ENCODE assay signal across 18 cellular contexts in the genomic region with DNA sequence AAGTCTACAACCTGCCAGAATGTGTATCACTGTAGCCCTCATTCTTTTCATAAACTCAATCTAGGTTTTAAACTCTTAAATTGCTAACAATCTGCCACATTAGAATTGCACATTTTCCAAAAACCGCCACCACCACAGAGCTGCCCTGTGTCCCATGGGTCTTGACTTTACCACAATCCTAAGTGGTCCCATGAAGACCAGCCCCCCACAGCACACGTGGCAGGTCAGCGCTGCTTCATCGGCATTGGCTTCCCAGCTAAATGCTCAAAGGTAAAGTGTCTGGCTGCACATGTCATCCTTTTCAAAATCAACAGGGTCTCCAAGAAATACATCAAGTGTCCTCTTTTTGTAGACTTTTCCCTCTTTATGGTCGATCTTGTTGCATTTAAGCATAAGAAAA. TPM values are rescaled to one million over a fixed set of nuclear protein-coding genes. Genes with fewer than 3 reads are reported as not detected.
DNase-seq lines count a peak whose midpoint lies in the region; ATAC-seq, FAIRE-seq and TF ChIP-seq lines count a peak whose summit lies in the region.
"Had no signal": no experiment of that assay in that cellular context is flagged by ENCODE, and none has a peak within 500 bp of the region (broad histone marks: within the 10 kb centered on the region; RNA-seq: fewer than 3 reads in every experiment).

No MANE protein-coding gene starts in this region.

- no peaks in the 10 kb centered on the region for H3K27me3 Mint-ChIP-seq in nephron (ENCODE audit: low read depth)

- H3K27me3 ChIP-seq in ACC112 (ENCODE audit: insufficient read depth, low read length) = no peaks in the 10 kb centered on the region
- no peaks in the 10 kb centered on the region for H3K27me3 ChIP-seq in DND-41 (ENCODE audit: insufficient read depth, low read length, poor library complexity)
- H3K27me3 ChIP-seq in GM12878 (replicated peaks in 1 of 2; ENCODE audit: control insufficient read depth in 2 of 2, insufficient read depth in 2 of 2, low read length in 1 of 2) = peaks cover 0 to 3% of the 10 kb centered on the region in 2 experiments; a peak in 2 of 4 replicates
- H3K27me3 ChIP-seq: Peyer's patch had no signal

- WGBS in GM12878 (ENCODE audit: insufficient coverage, insufficient replicate concordance, low lambda C conversion rate, missing lambda C conversion rate) = 76% methylated on average over 5 of the region's 5 CpGs

- SMC1A ChIA-PET in GM12878 (lab: Charles Lee; ENCODE audit: uncharacterized antibody, unreplicated experiment) = interaction anchor here (1.3 to 6.5 kb wide), 2 partner anchors 84 to 112 kb away, joined by 3 to 29 read pairs; no protein-coding TSS in a partner anchor

- no peak for TF ChIP-seq EP300 in GM12878 (IDR thresholded peaks at IDR 0.05; ENCODE audit: borderline replicate concordance in 1 of 2, control insufficient read depth in 1 of 2, low read depth in 2 of 2, low read length in 2 of 2)

- H3K9me3 ChIP-seq in DND-41 (ENCODE audit: insufficient read depth, low read length, severe bottlenecking) (no peaks in the 10 kb centered on the region), GM12878 (replicated peaks; ENCODE audit: control insufficient read depth, insufficient read depth, low read length) (no peaks in the 10 kb centered on the region)
- H3K9me3 ChIP-seq: Peyer's patch had no signal

- RAD21 ChIA-PET in GM12878 (lab: Charles Lee; ENCODE audit: unreplicated experiment) = no interaction called here

- H3K9me3 Mint-ChIP-seq in nephron = no peaks in the 10 kb centered on the region

- H3K9ac ChIP-seq in DND-41 (ENCODE audit: low read depth, low read length) (no peak overlapping the region), GM12878 (ENCODE audit: control insufficient read depth, insufficient read depth, low read length) (no peak overlapping the region)

- no peak overlapping the region for H3K27ac ChIP-seq in ACC112 (ENCODE audit: low read depth, low read length)
- no peak overlapping the region for H3K27ac ChIP-seq in DND-41 (ENCODE audit: low read length)
- no peak overlapping the region for H3K27ac ChIP-seq in GM12878 (ENCODE audit: control insufficient read depth, insufficient read depth)
- H3K27ac ChIP-seq: Peyer's patch had no signal

- ATAC-seq in DND-41 (ENCODE audit: insufficient read depth, low read depth) (no peak), GM12878 (no peak), GM19452 (IDR thresholded peaks at IDR 0.05; ENCODE audit: unreplicated experiment) (no peak)
- ATAC-seq in activated CD4-positive, CD25-positive, alpha-beta regulatory T cell treated with anti-CD3 and anti-CD28 coated beads, Interleukin-2, amount 50 U/mL, for 24 hours = no peak

- peaks cover 7% of the 10 kb centered on the region; the same call in 1 of the 2 replicates for H4K20me1 ChIP-seq in DND-41 (ENCODE audit: insufficient read depth, low read length)
- no peaks in the 10 kb centered on the region for H4K20me1 ChIP-seq in GM12878 (ENCODE audit: control insufficient read depth, insufficient read depth)

- H3K36me3 ChIP-seq in ACC112 (ENCODE audit: insufficient read depth, low read length) (peaks cover 8% of the 10 kb centered on the region; the same call in 1 of the 2 replicates), DND-41 (ENCODE audit: insufficient read depth, low read length) (no peaks in the 10 kb centered on the region), GM12878 (ENCODE audit: control insufficient read depth in 2 of 2, insufficient read depth in 2 of 2, low read length in 1 of 2) (no peaks in the 10 kb centered on the region)
- H3K36me3 ChIP-seq: Peyer's patch had no signal

- H3K27ac Mint-ChIP-seq in nephron = no peak overlapping the region

- in situ Hi-C loops in GM12878 (cut with MboI) = no loop called here

- CTCF ChIA-PET in GM12878 (lab: Yijun Ruan, JAX) = interaction anchor here (1.6 kb wide), 1 partner anchor 112 kb away, joined by 6 read pairs; no protein-coding TSS in a partner anchor

- TF ChIP-seq RAD21 in GM12878 (IDR thresholded peaks at IDR 0.05; ENCODE audit: insufficient read depth, low read depth, low read length) = no peak

- intact Hi-C loops in GM12878 (cut with micrococcal nuclease; ENCODE audit: unreplicated experiment) = no loop called here

- TSS peak; percentile 43 for BruUV-seq in GM12878 (replicated peaks; lab: Mats Ljungman, UMichigan)

- POLR2A ChIA-PET in GM12878 (lab: Charles Lee) = no interaction called here

- TF ChIP-seq CTCF in DND-41 (IDR thresholded peaks at IDR 0.05; ENCODE audit: borderline replicate concordance, extremely low read depth, low read length, poor library complexity, severe bottlenecking) = no peak
- no peak for TF ChIP-seq CTCF in GM12878 (IDR thresholded peaks at IDR 0.05 in 2 of 3, conservative IDR thresholded peaks at IDR 0.05 in 1 of 3; ENCODE audit: control insufficient read depth in 2 of 3, extremely low read depth in 1 of 3, insufficient read depth in 1 of 3, low read depth in 3 of 3, low read length in 3 of 3)
- no peak for TF ChIP-seq CTCF in nephron (IDR thresholded peaks at IDR 0.05; ENCODE audit: unreplicated experiment in 3 of 3)

- DNase-seq in DND-41 (no peak), GM12878 (ENCODE audit: low read depth, low spot score) (no peak), erythroblast (lab: John Stamatoyannopoulos, UW) (no peak), NCI-H187 treated with DMSO at 0.1 percent for 48 hours (lab: John Stamatoyannopoulos, UW) (no peak)
- DNase-seq: activated naive CD4-positive, alpha-beta T cell treated with Interleukin-2 at 50 U/mL for 16 hours; GDM1; head of caudate nucleus; islet precursor cell; NCI-H2081; NCI-H524; Peyer's patch; stimulated activated CD4-positive, alpha-beta T cell treated with anti-CD3 and anti-CD28 coated beads, Interleukin-2, amount 100 ng/mL, for 24 hours had no signal

- H3K4me1 ChIP-seq in ACC112 (ENCODE audit: control insufficient read depth, insufficient read depth, low read length, unreplicated experiment) (peaks cover 49% of the 10 kb centered on the region), DND-41 (ENCODE audit: insufficient read depth, low read length) (peaks cover 47% of the 10 kb centered on the region), GM12878 (ENCODE audit: control insufficient read depth, insufficient read depth, low read length) (peaks cover 10% of the 10 kb centered on the region)

- peak overlapping the region; percentile 95; the same call in 1 of the 2 replicates for H3K4me2 ChIP-seq in DND-41 (ENCODE audit: insufficient read depth, low read length)
- peak overlapping the region; percentile 14; the same call in 1 of the 2 replicates for H3K4me2 ChIP-seq in GM12878 (ENCODE audit: control insufficient read depth, insufficient read depth)

- TF ChIP-seq POLR2A in GM12878 (IDR thresholded peaks at IDR 0.05; ENCODE audit: low read depth, low read length) (no peak), erythroblast (IDR thresholded peaks at IDR 0.05; ENCODE audit: low read length) (no peak)

- H3K4me1 Mint-ChIP-seq in nephron = peaks cover 65% of the 10 kb centered on the region

- no peak for FAIRE-seq in GM12878 (lab: Jason Lieb, UNC)
- FAIRE-seq: GM12891, TTC549 had no signal

- H3K36me3 Mint-ChIP-seq in nephron (ENCODE audit: low read depth) = no peaks in the 10 kb centered on the region

- no peak overlapping the region for H2AFZ ChIP-seq in ACC112 (ENCODE audit: low read length, unreplicated experiment)
- no peak overlapping the region for H2AFZ ChIP-seq in DND-41 (ENCODE audit: low read depth, low read length)
- no peak overlapping the region for H2AFZ ChIP-seq in GM12878 (ENCODE audit: control insufficient read depth, low read depth, low read length)

- H3K4me3 Mint-ChIP-seq in nephron = peak overlapping the region; percentile 78 to 82 (median 81)

- peak overlapping the region; percentile 78 for H3K4me3 ChIP-seq in ACC112 (ENCODE audit: low read depth, low read length)
- H3K4me3 ChIP-seq in DND-41 (ENCODE audit: low read depth in 1 of 2, low read length in 2 of 2) = peak overlapping the region in 1 of 2 experiments; percentile 68; a peak in 1 of 4 replicates
- H3K4me3 ChIP-seq in GM12878 = no peak overlapping the region

- peaks cover 72% of the 10 kb centered on the region for H3K79me2 ChIP-seq in ACC112 (ENCODE audit: control insufficient read depth, insufficient read depth, low read length, unreplicated experiment)
- peaks cover 35% of the 10 kb centered on the region for H3K79me2 ChIP-seq in DND-41 (ENCODE audit: insufficient read depth, low read length)
- peaks cover 2% of the 10 kb centered on the region; the same call in 1 of the 2 replicates for H3K79me2 ChIP-seq in GM12878 (ENCODE audit: control insufficient read depth, insufficient read depth, low read length)

RNA-seq across cellular contexts. Expression of gene TBC1D8, which starts 2.4 kb away (rescaled TPM):
- 7.1 and 9.3 TPM in 2 replicates for total RNA-seq in GM12878 (2013; cell fraction: nucleolus; rRNA removed)
- 4.8 and 5.6 TPM in 2 replicates for total RNA-seq in GM12878 (2014; rRNA removed)
- total RNA-seq in GM12878 (2014; rRNA removed; fragmentation: Illumina TruSeq; extraction: Trizol) = 3.9 and 4.9 TPM in 2 replicates
- total RNA-seq in GM12878 (2021) = 4.4 and 4.9 TPM in 2 replicates
- polyA plus RNA-seq in GM12878 (2011; ENCODE audit: low read depth) = 2.8 TPM
- polyA plus RNA-seq in GM12878 (2011; rRNA removed) = 1.2 TPM in 2 replicates
- polyA plus RNA-seq in GM12878 (2011; cell fraction: cytosol; rRNA removed) = 0.67 and 0.90 TPM in 2 replicates
- 2.5 and 3.7 TPM in 2 replicates for polyA plus RNA-seq in GM12878 (2011; cell fraction: nucleus; rRNA removed)
- polyA plus RNA-seq in GM12878 (2012) = 5.1 and 6.0 TPM in 2 replicates
- polyA plus RNA-seq in GM12878 (2014; fragmentation: Illumina TruSeq; extraction: Trizol) = 4.0 and 4.8 TPM in 2 replicates
- polyA plus RNA-seq in GM12878 (2014; fragmentation: Nextera tagmentation; extraction: Ambion mirVana) = 1 to 10 TPM in 1 of 2 experiments, under 1 TPM in 1; 0.80 to 1.5 TPM
- polyA plus RNA-seq in GM12878 (2014; rRNA removed) = 4.8 and 5.5 TPM in 2 replicates
- polyA plus RNA-seq in GM12878 (2016; fragmentation: Nextera tagmentation; extraction: Ambion mirVana) = 1 to 10 TPM; 4.0 to 4.7 TPM
- polyA minus RNA-seq in GM12878 (2011; rRNA and poly(A)+ RNA removed) = 2.8 and 4.8 TPM in 2 replicates
- polyA minus RNA-seq in GM12878 (2011; cell fraction: cytosol; rRNA and poly(A)+ RNA removed) = 0.21 and 0.40 TPM in 2 replicates
- polyA minus RNA-seq in GM12878 (2011; cell fraction: nucleus; rRNA and poly(A)+ RNA removed) = 1.2 and 2.0 TPM in 2 replicates
